8 cellular contexts compared by ENCODE assay signal in the genomic region with DNA sequence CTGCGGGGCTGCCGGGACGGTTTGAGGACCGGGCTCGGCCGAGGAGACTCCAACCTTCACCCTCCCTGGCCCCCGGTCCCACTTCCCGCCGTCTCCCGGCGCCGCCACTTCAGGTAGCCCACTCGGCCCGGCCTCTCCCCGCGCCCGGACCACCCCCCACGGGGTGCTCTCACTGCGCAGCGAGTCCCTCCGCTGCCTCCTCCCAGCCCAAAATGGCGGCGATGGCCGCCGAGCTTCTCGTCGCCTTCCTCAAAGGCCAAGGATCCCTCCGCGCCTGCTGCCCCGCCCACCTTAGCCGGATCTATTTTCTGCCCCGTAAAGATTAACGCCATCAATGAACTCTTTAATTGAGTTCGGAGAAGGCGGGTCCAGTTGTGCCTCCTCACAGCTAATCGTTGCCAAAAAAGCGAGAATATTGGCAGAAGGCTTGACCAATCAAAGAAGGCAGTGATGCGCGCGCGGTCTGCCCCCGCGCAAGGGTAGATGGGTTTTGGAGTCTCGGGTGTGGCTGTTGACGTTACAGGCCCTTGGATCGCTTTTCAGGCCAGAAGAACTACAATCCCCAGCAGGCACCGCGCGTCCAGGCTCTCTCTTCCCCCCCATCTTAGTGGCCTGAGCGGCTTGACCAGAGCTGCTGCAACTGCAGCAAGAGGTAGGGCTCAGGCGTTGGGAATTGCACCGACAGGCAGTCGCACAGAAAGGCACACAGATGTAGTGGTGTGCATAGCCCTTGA. TPM values are rescaled to one million over a fixed set of nuclear protein-coding genes. Genes with fewer than 3 reads are reported as not detected.
DNase-seq lines count a peak whose midpoint lies in the region; ATAC-seq and TF ChIP-seq lines count a peak whose summit lies in the region.

A gene with protein sequence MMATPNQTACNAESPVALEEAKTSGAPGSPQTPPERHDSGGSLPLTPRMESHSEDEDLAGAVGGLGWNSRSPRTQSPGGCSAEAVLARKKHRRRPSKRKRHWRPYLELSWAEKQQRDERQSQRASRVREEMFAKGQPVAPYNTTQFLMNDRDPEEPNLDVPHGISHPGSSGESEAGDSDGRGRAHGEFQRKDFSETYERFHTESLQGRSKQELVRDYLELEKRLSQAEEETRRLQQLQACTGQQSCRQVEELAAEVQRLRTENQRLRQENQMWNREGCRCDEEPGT (plus strand): TSS at position 588 of the 734 bp plus-strand sequence. CDS start 919 bp downstream, outside the sequence.

- no peak for TF ChIP-seq EP300 in esophagus muscularis mucosa (IDR thresholded peaks at IDR 0.05)

- H3K27me3 Mint-ChIP-seq in activated T-cell treated with anti-CD3 and anti-CD28 coated beads, Interleukin-2, amount 50 U/mL, for 72 hours (ENCODE audit: low read depth): no peaks in the 10 kb centered on the region

- H3K27me3 ChIP-seq in KMS-11 (ENCODE audit: insufficient read depth, low read depth) (no peaks in the 10 kb centered on the region), Panc1 (ENCODE audit: control insufficient read depth, insufficient read depth, low read length) (no peaks in the 10 kb centered on the region), esophagus muscularis mucosa (no peaks in the 10 kb centered on the region), muscle layer of colon (ENCODE audit: control insufficient read depth in 1 of 2, insufficient read depth in 2 of 2, low read length in 2 of 2) (no peaks in the 10 kb centered on the region)

- no TSS peak for BruUV-seq in Panc1 (replicated peaks; lab: Mats Ljungman, UMichigan)

- POLR2A ChIA-PET in Panc1 (lab: Charles Lee): interaction anchor here (1.4 to 2.0 kb wide), 2 partner anchors 10 to 11 kb away, joined by 9 to 10 read pairs; no protein-coding TSS in a partner anchor

- H3K27ac Mint-ChIP-seq in activated T-cell treated with anti-CD3 and anti-CD28 coated beads, Interleukin-2, amount 50 U/mL, for 72 hours: peak within 1 kb of the TSS; percentile 96

- H3K36me3 ChIP-seq in KMS-11 (ENCODE audit: insufficient read depth) (no peaks in the 10 kb centered on the region), Panc1 (ENCODE audit: control insufficient read depth, insufficient read depth, low read length) (peaks cover 8% of the 10 kb centered on the region; the same call in 1 of the 2 replicates), esophagus muscularis mucosa (no peaks in the 10 kb centered on the region), muscle layer of colon (ENCODE audit: insufficient read depth, low read length) (no peaks in the 10 kb centered on the region)

- under 1% methylated on average over 27 of the region's 53 CpGs for WGBS in esophagus muscularis mucosa

- H3K79me2 ChIP-seq in KMS-11 (ENCODE audit: insufficient read depth, low read depth): peaks cover 29% of the 10 kb centered on the region

- H3K4me2 ChIP-seq in KMS-11: peak within 1 kb of the TSS; percentile 95

- peaks cover 8 to 20% of the 10 kb centered on the region in 2 donors for H3K36me3 Mint-ChIP-seq in activated T-cell treated with anti-CD3 and anti-CD28 coated beads, Interleukin-2, amount 50 U/mL, for 72 hours (ENCODE audit: insufficient read depth in 2 of 2)

- no peaks in the 10 kb centered on the region for H4K20me1 ChIP-seq in KMS-11 (ENCODE audit: insufficient read depth)

- H3K4me1 Mint-ChIP-seq in activated T-cell treated with anti-CD3 and anti-CD28 coated beads, Interleukin-2, amount 50 U/mL, for 72 hours (ENCODE audit: low read depth): peaks cover 42% of the 10 kb centered on the region

- peak within 1 kb of the TSS; percentile 44; the same call in 1 of the 2 replicates for H2AFZ ChIP-seq in KMS-11 (ENCODE audit: low read depth)

- DNase-seq in DMS79 treated with DMSO at 0.1 percent for 48 hours (lab: John Stamatoyannopoulos, UW): peak; percentile 99
- DNase-seq in Panc1 (ENCODE audit: low read depth, low spot score): peak; percentile 95
- DNase-seq in activated T-cell treated with anti-CD3 and anti-CD28 coated beads, Interleukin-2, amount 50 U/mL, for 72 hours: peak; percentile 96 to 98
- peak; percentile 100 for DNase-seq in esophagus muscularis mucosa (ENCODE audit: extremely low spot score)
- peak; percentile 98 for DNase-seq in stimulated activated CD8-positive, alpha-beta memory T cell treated with anti-CD3 and anti-CD28 coated beads, Interleukin-7, amount 100 ng/mL, for 1 hour (ENCODE audit: low read depth in 2 of 2)

- peak; percentile 96 for TF ChIP-seq POLR2A in esophagus muscularis mucosa (IDR thresholded peaks at IDR 0.05; ENCODE audit: low read depth)

- CTCF ChIA-PET in Panc1 (lab: Charles Lee): interaction anchor here (0.7 to 1.4 kb wide), 3 partner anchors 26 to 37 kb away, joined by 3 to 6 read pairs (median 3); a partner anchor contains a TSS

- ATAC-seq in GM21786 (IDR thresholded peaks at IDR 0.05; ENCODE audit: unreplicated experiment) (peak; percentile 87), Panc1 (peak; percentile 97)
- peak; percentile 96 to 97 for ATAC-seq in activated T-cell treated with anti-CD3 and anti-CD28 coated beads, Interleukin-2, amount 50 U/mL, for 72 hours (replicated peaks in 1 of 2)

- H3K9me3 Mint-ChIP-seq in activated T-cell treated with anti-CD3 and anti-CD28 coated beads, Interleukin-2, amount 50 U/mL, for 72 hours: no peaks in the 10 kb centered on the region

- H3K9me3 ChIP-seq in Panc1 (ENCODE audit: control insufficient read depth, insufficient read depth, low read depth, low read length) (no peaks in the 10 kb centered on the region), esophagus muscularis mucosa (no peaks in the 10 kb centered on the region), muscle layer of colon (ENCODE audit: low read length) (no peaks in the 10 kb centered on the region)

- H3K9ac ChIP-seq in KMS-11: peak within 1 kb of the TSS; percentile 99
- H3K9ac ChIP-seq in muscle layer of colon (ENCODE audit: low read length): peak within 1 kb of the TSS; percentile 96

- H3K4me3 ChIP-seq in KMS-11 (IDR thresholded peaks at IDR 0.05; ENCODE audit: insufficient read depth, low read depth, low read length): peak within 1 kb of the TSS; percentile 67
- peak within 1 kb of the TSS; percentile 70 to 73 for H3K4me3 ChIP-seq in Panc1 (ENCODE audit: low read depth in 2 of 2, low read length in 2 of 2)
- peak within 1 kb of the TSS; percentile 91 to 97 (median 96) for H3K4me3 ChIP-seq in esophagus muscularis mucosa
- peak within 1 kb of the TSS; percentile 92 for H3K4me3 ChIP-seq in muscle layer of colon (ENCODE audit: low read depth in 1 of 2, low read length in 2 of 2)

- peaks cover 41% of the 10 kb centered on the region for H3K4me1 ChIP-seq in KMS-11 (ENCODE audit: low read depth, poor library complexity, severe bottlenecking)
- H3K4me1 ChIP-seq in Panc1 (ENCODE audit: control insufficient read depth, insufficient read depth, low read length): peaks cover 24% of the 10 kb centered on the region
- H3K4me1 ChIP-seq in esophagus muscularis mucosa: peaks cover 40 to 52% (median 48%) of the 10 kb centered on the region in 4 donors
- H3K4me1 ChIP-seq in muscle layer of colon (ENCODE audit: insufficient read depth, low read length): peaks cover 34% of the 10 kb centered on the region

- intact Hi-C loops in Panc1 (cut with micrococcal nuclease; ENCODE audit: unreplicated experiment) (no loop called here), esophagus muscularis mucosa (cut with DNase I) (no loop called here)

- peak within 1 kb of the TSS; percentile 92 to 95 for H3K4me3 Mint-ChIP-seq in activated T-cell treated with anti-CD3 and anti-CD28 coated beads, Interleukin-2, amount 50 U/mL, for 72 hours

- H3K27ac ChIP-seq in KMS-11 (peak within 1 kb of the TSS; percentile 93), Panc1 (ENCODE audit: low read length) (peak within 1 kb of the TSS; percentile 97), esophagus muscularis mucosa (replicated peaks in 1 of 4) (peak within 1 kb of the TSS; percentile 99 to 100 (median 100)), muscle layer of colon (ENCODE audit: low read depth, low read length) (peak within 1 kb of the TSS; percentile 99)

- TF ChIP-seq CTCF in KMS-11 (conservative IDR thresholded peaks at IDR 0.05; ENCODE audit: low read depth, low read length): no peak
- TF ChIP-seq CTCF in Panc1 (IDR thresholded peaks at IDR 0.05): no peak
- TF ChIP-seq CTCF in esophagus muscularis mucosa (IDR thresholded peaks at IDR 0.05): peak in 1 of 3 experiments; percentile 31

- in situ Hi-C loops in Panc1 (cut with HindIII; ENCODE audit: low pct_unique_long_range_greater_than_20kb, low sequenced_read_pairs): no loop called here

RNA-seq across cellular contexts. Expression of the gene that starts here (rescaled TPM):
- total RNA-seq in Panc1 (2021; ENCODE audit: unreplicated experiment) (4.5 TPM), esophagus muscularis mucosa (1 to 10 TPM; 4.0 to 8.4 (median 7.0) TPM)
- polyA plus RNA-seq in Panc1 (2012; ENCODE audit: insufficient read length): 10.5 TPM
- total RNA-seq in activated T-cell treated with anti-CD3 and anti-CD28 coated beads, Interleukin-2, amount 50 U/mL, for 72 hours: 10 to 100 TPM; 12.5 to 13.0 TPM

Comparison
In these comparisons a context has a peak if more than half of its experiments do, and no peak if none do; other contexts are left out.
1. Peak in every context shown above with its lines: DNase-seq, ATAC-seq, H3K4me3 ChIP-seq and H3K27ac ChIP-seq.